ENCODE assay signal across 8 cellular contexts in genomic region chr1:94246692-94247145, GRCh38. TPM values are rescaled to one million over a fixed set of nuclear protein-coding genes. Genes with fewer than 3 reads are reported as not detected.
DNase-seq lines count a peak whose midpoint lies in the region; ATAC-seq, FAIRE-seq and TF ChIP-seq lines count a peak whose summit lies in the region.

No MANE protein-coding gene starts in this region.

- H4K8ac ChIP-seq in mesendoderm (ENCODE audit: low read depth, low read length), result no peak overlapping the region

- no peak for FAIRE-seq in A549 (lab: Jason Lieb, UNC)

- TF ChIP-seq RAD21 in A549 (conservative IDR thresholded peaks at IDR 0.05 in 1 of 2, IDR thresholded peaks at IDR 0.05 in 1 of 2), result no peak

- H3K56ac ChIP-seq in mesendoderm (ENCODE audit: low read length), result peak overlapping the region; percentile 87

- CTCF ChIA-PET in A549 (lab: Yijun Ruan, JAX), result interaction anchor here (1.1 to 3.6 kb wide), 2 partner anchors 89 to 201 kb away, joined by 3 to 19 read pairs; no protein-coding TSS in a partner anchor

- DNase-seq in A549 (ENCODE audit: low read depth in 1 of 2, low spot score in 1 of 2) (no peak), HT1080 (ENCODE audit: low read depth) (peak; percentile 55), mesendoderm (peak; percentile 33), NCI-H1930 (lab: John Stamatoyannopoulos, UW) (no peak), Ammon's horn (ENCODE audit: low spot score) (no peak), NCI-H187 treated with DMSO at 0.1 percent for 48 hours (lab: John Stamatoyannopoulos, UW) (no peak)
- no peak for DNase-seq in activated CD4-positive, CD25-positive, alpha-beta regulatory T cell (lab: John Stamatoyannopoulos, UW)

- H2BK5ac ChIP-seq in mesendoderm (ENCODE audit: low read length), result no peak overlapping the region

- no peak for TF ChIP-seq POLR2A in A549 (IDR thresholded peaks at IDR 0.05; ENCODE audit: low read length)

- peak overlapping the region; percentile 47 for H2BK120ac ChIP-seq in mesendoderm (ENCODE audit: low read depth, low read length)

- no peaks in the 10 kb centered on the region for H3K36me3 ChIP-seq in mesendoderm (ENCODE audit: control insufficient read depth, insufficient read depth, low read length)

- H3K9ac ChIP-seq in mesendoderm (ENCODE audit: low read length), result peak overlapping the region; percentile 75

- no peak overlapping the region for H3K4ac ChIP-seq in mesendoderm (ENCODE audit: low read depth, low read length)

- no peak for TF ChIP-seq EP300 in A549 (IDR thresholded peaks at IDR 0.05)

- POLR2A ChIA-PET in A549 (lab: Yijun Ruan, JAX), result interaction anchor here (1.0 to 2.0 kb wide), 3 partner anchors 9 to 217 kb away, joined by 3 to 13 read pairs (median 9); partner anchors contain the start of gene ARHGAP29

- no peak overlapping the region for H3K18ac ChIP-seq in mesendoderm (ENCODE audit: low read length)

- peak overlapping the region; percentile 94 for H3K4me2 ChIP-seq in A549
- peak overlapping the region; percentile 85 for H3K4me2 ChIP-seq in mesendoderm (ENCODE audit: low read length)

- peaks cover 2% of the 10 kb centered on the region for H3K27me3 ChIP-seq in mesendoderm (ENCODE audit: insufficient read depth, low read length, poor library complexity)

- no peak overlapping the region for H3K23ac ChIP-seq in mesendoderm (ENCODE audit: low read length)

- WGBS in A549 (ENCODE audit: missing lambda C conversion rate), result 8% methylated on average over 12 of the region's 12 CpGs
- WGBS in mesendoderm (ENCODE audit: extremely low coverage, insufficient coverage, low lambda C conversion rate), result no CpG with 5 or more reads among the region's 12 CpGs

- H3K9me3 ChIP-seq in A549, result peaks cover 7% of the 10 kb centered on the region; the same call in 2 of the 3 replicates

- H3K4me1 ChIP-seq in A549 (peaks cover 24% of the 10 kb centered on the region), mesendoderm (ENCODE audit: control insufficient read depth, low read depth, low read length) (no peaks in the 10 kb centered on the region)

- H2BK15ac ChIP-seq in mesendoderm (replicated peaks; ENCODE audit: low read depth), result no peak overlapping the region

- H3K27ac ChIP-seq in A549 (peak overlapping the region; percentile 81 to 98), cingulate gyrus (ENCODE audit: low read depth, low read length) (peak overlapping the region; percentile 24), mesendoderm (ENCODE audit: low read depth, low read length) (no peak overlapping the region)

- no peak overlapping the region for H4K5ac ChIP-seq in mesendoderm (ENCODE audit: low read length)

- peak overlapping the region; percentile 75 for H3K4me3 ChIP-seq in A549
- H3K4me3 ChIP-seq in mesendoderm (ENCODE audit: low read length), result peak overlapping the region; percentile 63

- ATAC-seq in A549, result peak; percentile 63 to 69; a peak in 5 of 6 replicates

- no peak overlapping the region for H2AK5ac ChIP-seq in mesendoderm (ENCODE audit: low read length)

- no peaks in the 10 kb centered on the region for H3K79me2 ChIP-seq in mesendoderm (ENCODE audit: control insufficient read depth, insufficient read depth, low read length)

- H3K79me1 ChIP-seq in mesendoderm (ENCODE audit: low read length), result no peaks in the 10 kb centered on the region

- TF ChIP-seq CTCF in A549 (IDR thresholded peaks at IDR 0.05), result no peak

TF ChIP-seq in A549, 52 proteins besides CTCF, POLR2A, EP300 and RAD21:
- no peak for TF ChIP-seq HOXB5 (CRISPR knock-in tag; IDR thresholded peaks at IDR 0.05)
- no peak for TF ChIP-seq NPAS2 (CRISPR knock-in tag; IDR thresholded peaks at IDR 0.05; ENCODE audit: borderline replicate concordance)
- no peak for TF ChIP-seq TFCP2L1 (CRISPR knock-in tag; IDR thresholded peaks at IDR 0.05)
- no peak for TF ChIP-seq ZSCAN20 (CRISPR knock-in tag; IDR thresholded peaks at IDR 0.05)
- TF ChIP-seq MAX (IDR thresholded peaks at IDR 0.05), result no peak

RNA-seq across cellular contexts. Expression of gene ARHGAP29, which starts 9.3 kb away (rescaled TPM):
- polyA plus RNA-seq in A549 (2011; rRNA removed) (22.0 and 29.7 TPM in 2 replicates), A549 (2017; fragmentation: RNase III; extraction: RNeasy Plus Mini Kit Qiagen cat#74134 plus additional on column Dnase treatment) (14.3 to 16.2 TPM (median 15.8 TPM) in 3 replicates)
- 4.7 and 5.0 TPM in 2 replicates for polyA plus RNA-seq in A549 (2012; cell fraction: cytosol; rRNA removed)
- polyA plus RNA-seq in A549 (2012; cell fraction: nucleus; rRNA removed), result 4.3 and 5.9 TPM in 2 replicates
- polyA minus RNA-seq in A549 (2011; rRNA and poly(A)+ RNA removed), result 15.6 and 16.1 TPM in 2 replicates
- 43.1 and 50.5 TPM in 2 replicates for total RNA-seq in HT1080 (2014; rRNA removed; shearing (Covaris generic))
- 85.0 and 112 TPM in 2 replicates for polyA plus RNA-seq in HT1080 (2015; cell fraction: cytosol; rRNA removed)
- polyA plus RNA-seq in HT1080 (2015; cell fraction: nucleus; rRNA removed), result 162 and 163 TPM in 2 replicates
- polyA plus RNA-seq in mesendoderm (2013, experiment 1 of 2), result 15.2 TPM
- polyA plus RNA-seq in mesendoderm (2013, experiment 2 of 2), result 14.9 TPM

Comparison
In these comparisons a context has a peak if more than half of its experiments do, and no peak if none do; other contexts are left out.
1. DNase-seq: peak in HT1080 (single experiment) and mesendoderm (single experiment); none in A549 (0 of 2), NCI-H1930 (0 of 2), Ammon's horn (single experiment), activated CD4-positive, CD25-positive, alpha-beta regulatory T cell (0 of 4) and NCI-H187 treated with DMSO at 0.1 percent for 48 hours (single experiment).